ENCODE assay signal across 8 cellular contexts in the genomic region with DNA sequence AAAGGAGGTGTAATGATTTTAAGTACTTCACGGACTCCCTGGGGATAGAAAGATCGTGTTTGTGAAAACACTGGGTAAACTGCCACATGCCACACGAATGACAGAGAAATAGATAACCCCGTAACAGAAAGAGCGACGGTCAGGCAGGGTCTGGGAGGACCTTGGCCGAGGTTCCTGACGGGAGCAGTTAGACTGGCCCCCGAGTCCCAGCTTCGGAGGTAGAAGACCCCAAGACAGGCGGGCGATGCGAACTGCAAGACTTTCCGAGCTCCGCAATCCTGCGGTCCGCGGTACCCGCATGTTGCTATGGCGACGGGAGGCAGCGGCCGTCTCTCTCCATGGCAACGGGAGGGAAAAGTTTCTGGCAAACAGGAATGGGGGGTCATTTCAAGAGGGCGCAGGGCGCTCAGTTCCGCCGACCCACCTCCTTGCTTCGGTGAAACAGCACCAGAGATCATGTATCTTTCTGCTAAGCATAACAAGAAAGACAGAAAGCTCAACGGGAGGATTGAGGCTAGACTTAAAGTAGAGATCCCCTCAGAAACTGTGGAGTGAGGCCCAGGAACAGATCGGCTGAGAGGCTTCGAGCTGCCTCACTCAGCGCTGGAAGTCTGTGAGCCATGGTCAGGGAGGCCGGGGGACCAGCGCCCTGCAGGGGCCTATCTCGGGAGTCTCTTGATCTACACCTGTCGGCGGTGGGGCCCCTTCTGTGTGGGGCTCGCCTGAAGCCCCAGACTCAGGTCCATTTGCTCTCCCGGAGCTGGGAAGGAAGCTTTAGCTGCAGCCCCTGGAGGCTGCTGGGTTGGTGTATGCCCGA. TPM values are rescaled to one million over a fixed set of nuclear protein-coding genes. Genes with fewer than 3 reads are reported as not detected.
DNase-seq lines count a peak whose midpoint lies in the region; ATAC-seq and TF ChIP-seq lines count a peak whose summit lies in the region.

No MANE protein-coding gene starts in this region.

- CTCF ChIA-PET in CD4-positive, alpha-beta memory T cell (lab: Charles Lee; ENCODE audit: partially characterized antibody): no interaction called here

- ATAC-seq in natural killer cell: peak in 1 of 3 donors; percentile 21

- no peaks in the 10 kb centered on the region for H3K9me3 ChIP-seq in CD4-positive, alpha-beta memory T cell (ENCODE audit: control insufficient read depth in 1 of 2, low read length in 2 of 2)
- no peaks in the 10 kb centered on the region for H3K9me3 ChIP-seq in HUES64 (ENCODE audit: insufficient read depth, low read depth, low read length)
- no peaks in the 10 kb centered on the region for H3K9me3 ChIP-seq in Karpas-422 (ENCODE audit: low read length)

- H3K9ac ChIP-seq in HUES64 (ENCODE audit: low read depth, low read length): no peak overlapping the region
- no peak overlapping the region for H3K9ac ChIP-seq in Karpas-422 (ENCODE audit: low read length)

- TF ChIP-seq CTCF in natural killer cell (IDR thresholded peaks at IDR 0.05): no peak

- DNase-seq in CD4-positive, alpha-beta memory T cell: peak in 1 of 5 donors; percentile 7
- peak; percentile 52 for DNase-seq in cerebellum (ENCODE audit: low spot score)
- DNase-seq in natural killer cell: peak; percentile 27
- no peak for DNase-seq in effector CD4-positive, alpha-beta T cell
- no peak for DNase-seq in NCI-H774 (lab: John Stamatoyannopoulos, UW)
- DNase-seq in Karpas-422: no peak
- DNase-seq in SHP77 (lab: John Stamatoyannopoulos, UW): no peak

- peaks cover 44 to 54% of the 10 kb centered on the region in 2 donors for H3K27me3 Mint-ChIP-seq in CD4-positive, alpha-beta memory T cell
- peaks cover 54% of the 10 kb centered on the region in 2 donors for H3K27me3 Mint-ChIP-seq in natural killer cell (ENCODE audit: low read depth in 2 of 2)

- H3K9me2 ChIP-seq in Karpas-422 (replicated peaks; ENCODE audit: insufficient read depth, low read length): no peaks in the 10 kb centered on the region

- H3K4me3 Mint-ChIP-seq in CD4-positive, alpha-beta memory T cell: peak overlapping the region; percentile 17 to 80 (median 70)
- peak overlapping the region; percentile 77 for H3K4me3 Mint-ChIP-seq in natural killer cell

- H3K36me3 Mint-ChIP-seq in CD4-positive, alpha-beta memory T cell: peaks cover 0 to 4% of the 10 kb centered on the region in 2 donors
- no peaks in the 10 kb centered on the region for H3K36me3 Mint-ChIP-seq in natural killer cell

- H3K79me2 ChIP-seq in Karpas-422 (ENCODE audit: low read length): no peaks in the 10 kb centered on the region

- no peak overlapping the region for H3K27ac ChIP-seq in CD4-positive, alpha-beta memory T cell (ENCODE audit: low read depth, low read length)
- no peak overlapping the region for H3K27ac ChIP-seq in HUES64 (ENCODE audit: low read depth, low read length)
- H3K27ac ChIP-seq in Karpas-422 (ENCODE audit: low read length): no peak overlapping the region

- no peaks in the 10 kb centered on the region for H3K36me3 ChIP-seq in CD4-positive, alpha-beta memory T cell (ENCODE audit: insufficient read depth, low read length)
- H3K36me3 ChIP-seq in HUES64 (ENCODE audit: insufficient read depth, low read length) (peaks cover 11% of the 10 kb centered on the region), Karpas-422 (ENCODE audit: insufficient read depth, low read length) (no peaks in the 10 kb centered on the region)

- peaks cover 40% of the 10 kb centered on the region for H3K27me3 ChIP-seq in CD4-positive, alpha-beta memory T cell (ENCODE audit: insufficient read depth, low read length)
- peaks cover 29% of the 10 kb centered on the region for H3K27me3 ChIP-seq in HUES64 (ENCODE audit: insufficient read depth, low read length)
- no peaks in the 10 kb centered on the region for H3K27me3 ChIP-seq in Karpas-422 (ENCODE audit: low read length)

- peak overlapping the region in 1 of 2 donors; percentile 14 for H3K4me3 ChIP-seq in CD4-positive, alpha-beta memory T cell (ENCODE audit: low read length in 2 of 2)
- H3K4me3 ChIP-seq in HUES64 (ENCODE audit: low read length): peak overlapping the region; percentile 85
- no peak overlapping the region for H3K4me3 ChIP-seq in Karpas-422 (ENCODE audit: low read length)

- H4K20me1 ChIP-seq in Karpas-422 (ENCODE audit: insufficient read depth, low read depth, low read length): no peaks in the 10 kb centered on the region

- H3K4me2 ChIP-seq in Karpas-422 (ENCODE audit: low read depth, low read length, poor library complexity, severe bottlenecking): no peak overlapping the region

- no peak overlapping the region for H2AFZ ChIP-seq in Karpas-422 (ENCODE audit: low read length)

- POLR2A ChIA-PET in CD4-positive, alpha-beta memory T cell (lab: Charles Lee; ENCODE audit: partially characterized antibody): no interaction called here

- 6% methylated on average over 41 of the region's 41 CpGs for WGBS in HUES64

- peaks cover 23% of the 10 kb centered on the region for H3K4me1 ChIP-seq in CD4-positive, alpha-beta memory T cell (ENCODE audit: insufficient read depth, low read length)
- peaks cover 37% of the 10 kb centered on the region for H3K4me1 ChIP-seq in HUES64 (ENCODE audit: insufficient read depth, low read length)
- H3K4me1 ChIP-seq in Karpas-422 (ENCODE audit: low read length): no peaks in the 10 kb centered on the region

- peaks cover 6 to 18% (median 12%) of the 10 kb centered on the region in 4 donors for H3K4me1 Mint-ChIP-seq in CD4-positive, alpha-beta memory T cell
- peaks cover 11 to 30% of the 10 kb centered on the region in 2 donors for H3K4me1 Mint-ChIP-seq in natural killer cell

- H3K9me3 Mint-ChIP-seq in CD4-positive, alpha-beta memory T cell: peaks cover 0 to 3% (median 0%) of the 10 kb centered on the region in 8 donors
- H3K9me3 Mint-ChIP-seq in natural killer cell: no peaks in the 10 kb centered on the region

- intact Hi-C loops in CD4-positive, alpha-beta memory T cell (cut with micrococcal nuclease): no loop called here
- intact Hi-C loops in natural killer cell (cut with micrococcal nuclease): no loop called here

- H3K27ac Mint-ChIP-seq in CD4-positive, alpha-beta memory T cell: peak overlapping the region in 2 of 7 donors; percentile 21 to 23
- peak overlapping the region in 1 of 2 donors; percentile 42 for H3K27ac Mint-ChIP-seq in natural killer cell

RNA-seq across cellular contexts. Expression of a gene that starts 0.7 kb away (rescaled TPM):
- total RNA-seq in CD4-positive, alpha-beta memory T cell: not detected
- polyA plus RNA-seq in CD4-positive, alpha-beta memory T cell: not detected
- 23.2 TPM for polyA plus RNA-seq in HUES64 (2013, experiment 1 of 2)
- 23.5 TPM for polyA plus RNA-seq in HUES64 (2013, experiment 2 of 2)
- total RNA-seq in cerebellum: 13.0 TPM
- total RNA-seq in natural killer cell: under 1 TPM in 1 of 3 donors, not detected in 2; 0.13 TPM
- total RNA-seq in Karpas-422 (2014; rRNA removed; shearing (Covaris generic); ENCODE audit: low replicate concordance): not detected in 2 replicates

Comparison
In these comparisons a context has a peak if more than half of its experiments do, and no peak if none do; other contexts are left out.
1. DNase-seq: peak in cerebellum (single experiment) and natural killer cell (single experiment); none in effector CD4-positive, alpha-beta T cell (single experiment), NCI-H774 (single experiment), Karpas-422 (single experiment) and SHP77 (0 of 2).
2. RNA of a gene that starts 0.7 kb away (total RNA-seq): 13.0 TPM in cerebellum (single experiment); not detected in CD4-positive, alpha-beta memory T cell, 0.13 TPM in natural killer cell and not detected in Karpas-422; every median in the first group is over 10 times any median in the second.